In the genomic region with DNA sequence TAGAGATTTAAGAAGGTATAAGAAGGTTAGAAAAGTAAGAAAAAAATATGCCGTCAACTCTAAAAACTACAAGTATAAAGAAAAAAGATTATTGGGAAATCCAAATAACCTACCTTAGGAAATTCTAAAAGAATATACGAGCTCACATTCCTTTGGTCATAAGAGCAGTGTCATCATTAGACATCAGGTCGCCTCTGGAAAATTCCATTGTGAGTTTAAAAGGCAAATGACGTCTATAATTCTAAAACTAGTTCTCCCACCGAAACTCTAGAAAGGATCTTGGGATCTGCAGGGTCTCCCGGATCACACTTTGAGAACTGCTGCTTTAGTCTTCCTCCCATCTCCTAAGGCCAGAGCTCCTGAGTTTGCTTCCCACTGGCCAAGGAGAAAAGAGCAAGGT, we compare ENCODE assay signal across 8 cellular contexts. TPM values are rescaled to one million over a fixed set of nuclear protein-coding genes. Genes with fewer than 3 reads are reported as not detected.
A peak's percentile ranks its signal among the peaks of the same experiment; 100 is the strongest.
DNase-seq lines count a peak whose midpoint lies in the region; ATAC-seq, FAIRE-seq and TF ChIP-seq lines count a peak whose summit lies in the region.

No MANE protein-coding gene starts in this region.

- peak overlapping the region; percentile 63 for H3K4me2 ChIP-seq in HepG2 (ENCODE audit: low read depth, low read length)

- ATAC-seq in activated CD8-positive, alpha-beta T cell treated with anti-CD3 and anti-CD28 coated beads, Interleukin-2, amount 10 ng/mL, durations not matched to agents 7 days and 5 days, result no peak
- ATAC-seq in HepG2 (no peak), omental fat pad (ENCODE audit: low FRiP score) (no peak), HG02852 (IDR thresholded peaks at IDR 0.05; ENCODE audit: unreplicated experiment) (no peak)

- H2AFZ ChIP-seq in HepG2 (ENCODE audit: low read length), result peak overlapping the region; percentile 42

- FAIRE-seq in HepG2 (lab: Jason Lieb, UNC), result no peak

- peaks cover 17% of the 10 kb centered on the region for H4K20me1 ChIP-seq in HepG2 (ENCODE audit: insufficient read depth, low read length)

- H3K4me1 Mint-ChIP-seq in activated naive CD4-positive, alpha-beta T cell treated with anti-CD3 and anti-CD28 coated beads, Interleukin-2, amount 50 U/mL, for 24 hours, result peaks cover 39% of the 10 kb centered on the region
- peaks cover 33% of the 10 kb centered on the region for H3K4me1 Mint-ChIP-seq in activated CD8-positive, alpha-beta T cell treated with anti-CD3 and anti-CD28 coated beads, Interleukin-2, amount 10 ng/mL, durations not matched to agents 7 days and 5 days (ENCODE audit: low read depth)

- CTCF ChIA-PET in activated CD8-positive, alpha-beta T cell treated with anti-CD3 and anti-CD28 coated beads, Interleukin-2, amount 10 ng/mL, durations not matched to agents 7 days and 5 days (lab: Charles Lee), result interaction anchor here (1.0 to 9.0 kb wide), 13 partner anchors 11 to 272 kb away, joined by 3 to 106 read pairs (median 4); a partner anchor contains a TSS
- CTCF ChIA-PET in HepG2 (lab: Yijun Ruan, JAX; ENCODE audit: low intra/inter-chr PET ratio, low total read pairs), result interaction anchor here (2.0 kb wide), 1 partner anchor 119 kb away, joined by 27 read pairs; no protein-coding TSS in a partner anchor

- intact Hi-C loops in HepG2 (cut with micrococcal nuclease; ENCODE audit: unreplicated experiment), result loop anchor here (1.0 to 10.0 kb wide), 2 partner anchors 120 to 1938 kb away; no protein-coding TSS in a partner anchor

- H3K27ac Mint-ChIP-seq in activated naive CD4-positive, alpha-beta T cell treated with anti-CD3 and anti-CD28 coated beads, Interleukin-2, amount 50 U/mL, for 24 hours, result peak overlapping the region; percentile 98
- peak overlapping the region; percentile 98 for H3K27ac Mint-ChIP-seq in activated CD8-positive, alpha-beta T cell treated with anti-CD3 and anti-CD28 coated beads, Interleukin-2, amount 10 ng/mL, durations not matched to agents 7 days and 5 days

- H3K9me3 ChIP-seq in HepG2 (ENCODE audit: low read length) (no peaks in the 10 kb centered on the region), tibial nerve (no peaks in the 10 kb centered on the region)

- WGBS in HepG2 (ENCODE audit: low lambda C conversion rate), result 12% methylated on average over 5 of the region's 6 CpGs
- 38 to 58% methylated on average over 6 of the region's 6 CpGs for WGBS in tibial nerve, 2 donors

- peaks cover 31% of the 10 kb centered on the region for H3K79me2 ChIP-seq in HepG2 (ENCODE audit: insufficient read depth, low read length)

- H3K9me3 Mint-ChIP-seq in activated naive CD4-positive, alpha-beta T cell treated with anti-CD3 and anti-CD28 coated beads, Interleukin-2, amount 50 U/mL, for 24 hours, result no peaks in the 10 kb centered on the region
- H3K9me3 Mint-ChIP-seq in activated CD8-positive, alpha-beta T cell treated with anti-CD3 and anti-CD28 coated beads, Interleukin-2, amount 10 ng/mL, durations not matched to agents 7 days and 5 days (ENCODE audit: insufficient read depth), result no peaks in the 10 kb centered on the region

- no TSS peak for BruUV-seq in HepG2 (replicated peaks; lab: Mats Ljungman, UMichigan)

- H3K27me3 ChIP-seq in HepG2 (ENCODE audit: control insufficient read depth in 1 of 2, insufficient read depth in 2 of 2, low read length in 2 of 2), result no peaks in the 10 kb centered on the region; a peak in 1 of 5 replicates
- no peaks in the 10 kb centered on the region for H3K27me3 ChIP-seq in tibial nerve

- H3K27me3 Mint-ChIP-seq in activated naive CD4-positive, alpha-beta T cell treated with anti-CD3 and anti-CD28 coated beads, Interleukin-2, amount 50 U/mL, for 24 hours, result no peaks in the 10 kb centered on the region
- no peaks in the 10 kb centered on the region for H3K27me3 Mint-ChIP-seq in activated CD8-positive, alpha-beta T cell treated with anti-CD3 and anti-CD28 coated beads, Interleukin-2, amount 10 ng/mL, durations not matched to agents 7 days and 5 days (ENCODE audit: low read depth)

- no peak for TF ChIP-seq CTCF in HepG2 (CRISPR knock-in tag; IDR thresholded peaks at IDR 0.05)
- TF ChIP-seq CTCF in tibial nerve (IDR thresholded peaks at IDR 0.05), result no peak
- TF ChIP-seq CTCF in omental fat pad (IDR thresholded peaks at IDR 0.05), result no peak

- H3K4me1 ChIP-seq in HepG2 (ENCODE audit: insufficient read depth, low read length), result peaks cover 28% of the 10 kb centered on the region
- H3K4me1 ChIP-seq in tibial nerve, result peaks cover 0 to 9% (median 0%) of the 10 kb centered on the region in 4 donors

- POLR2A ChIA-PET in activated CD8-positive, alpha-beta T cell treated with anti-CD3 and anti-CD28 coated beads, Interleukin-2, amount 10 ng/mL, durations not matched to agents 7 days and 5 days (lab: Charles Lee), result interaction anchor here (0.6 to 3.0 kb wide), 40 partner anchors 8 to 272 kb away, joined by 3 to 61 read pairs (median 4); a partner anchor contains a TSS
- POLR2A ChIA-PET in HepG2 (lab: Yijun Ruan, JAX), result interaction anchor here (0.6 to 4.7 kb wide), 28 partner anchors 12 to 272 kb away, joined by 3 to 91 read pairs (median 6); a partner anchor contains a TSS

- H3K9ac ChIP-seq in HepG2 (ENCODE audit: insufficient read depth, low read depth, low read length), result peak overlapping the region; percentile 79

- TF ChIP-seq RAD21 in HepG2 (CRISPR knock-in tag; IDR thresholded peaks at IDR 0.05), result no peak

- H3K36me3 Mint-ChIP-seq in activated naive CD4-positive, alpha-beta T cell treated with anti-CD3 and anti-CD28 coated beads, Interleukin-2, amount 50 U/mL, for 24 hours, result peaks cover 19% of the 10 kb centered on the region
- H3K36me3 Mint-ChIP-seq in activated CD8-positive, alpha-beta T cell treated with anti-CD3 and anti-CD28 coated beads, Interleukin-2, amount 10 ng/mL, durations not matched to agents 7 days and 5 days (ENCODE audit: low read depth), result peaks cover 27% of the 10 kb centered on the region

- peak overlapping the region; percentile 96 for H3K4me3 Mint-ChIP-seq in activated naive CD4-positive, alpha-beta T cell treated with anti-CD3 and anti-CD28 coated beads, Interleukin-2, amount 50 U/mL, for 24 hours
- peak overlapping the region; percentile 86 for H3K4me3 Mint-ChIP-seq in activated CD8-positive, alpha-beta T cell treated with anti-CD3 and anti-CD28 coated beads, Interleukin-2, amount 10 ng/mL, durations not matched to agents 7 days and 5 days

- H3K36me3 ChIP-seq in HepG2 (replicated peaks in 1 of 2; ENCODE audit: control insufficient read depth in 1 of 2, insufficient read depth in 2 of 2, low read length in 2 of 2) (peaks cover 0 to 1% of the 10 kb centered on the region in 2 experiments; a peak in 2 of 5 replicates), tibial nerve (peaks cover 0 to 17% (median 0%) of the 10 kb centered on the region in 3 donors)

- in situ Hi-C loops in HepG2 (cut with HindIII; ENCODE audit: extremely low pct_ligation_motif_present, low pct_unique_long_range_greater_than_20kb), result loop anchor here (5.0 kb wide), 1 partner anchor 120 kb away; no protein-coding TSS in a partner anchor

- DNase-seq in activated naive CD4-positive, alpha-beta T cell (lab: John Stamatoyannopoulos, UW), result no peak
- no peak for DNase-seq in activated CD8-positive, alpha-beta T cell treated with anti-CD3 and anti-CD28 coated beads, Interleukin-2, amount 10 ng/mL, durations not matched to agents 7 days and 5 days
- DNase-seq in HepG2 (ENCODE audit: low spot score) (peak; percentile 58), tibial nerve (ENCODE audit: low spot score in 2 of 2) (no peak), omental fat pad (ENCODE audit: low spot score) (no peak), hypothalamus (lab: John Stamatoyannopoulos, UW) (no peak)

- no peak for TF ChIP-seq EP300 in HepG2 (IDR thresholded peaks at IDR 0.05; ENCODE audit: low read depth in 2 of 2, low read length in 2 of 2)
- no peak for TF ChIP-seq EP300 in HepG2 (CRISPR knock-in tag; IDR thresholded peaks at IDR 0.05; ENCODE audit: borderline replicate concordance)
- TF ChIP-seq EP300 in tibial nerve (IDR thresholded peaks at IDR 0.05), result no peak

- H3K4me3 ChIP-seq in HepG2 (replicated peaks in 1 of 3; ENCODE audit: insufficient read depth in 1 of 3, low read depth in 2 of 3, low read length in 3 of 3) (peak overlapping the region; percentile 63 to 68 (median 68)), tibial nerve (peak overlapping the region in 2 of 4 donors; percentile 12 to 72)

- TF ChIP-seq POLR2A in HepG2 (IDR thresholded peaks at IDR 0.05; ENCODE audit: insufficient read depth in 1 of 2, low read depth in 2 of 2, low read length in 2 of 2) (no peak), tibial nerve (IDR thresholded peaks at IDR 0.05) (no peak)

- H3K27ac ChIP-seq in HepG2 (ENCODE audit: extremely low read length, insufficient read depth, low read length) (peak overlapping the region; percentile 82), tibial nerve (peak overlapping the region in 3 of 4 donors; percentile 40 to 96 (median 72))

RNA-seq across cellular contexts. Expression of a gene that starts 0.5 kb away (rescaled TPM):
- total RNA-seq in activated CD8-positive, alpha-beta T cell treated with anti-CD3 and anti-CD28 coated beads, Interleukin-2, amount 10 ng/mL, durations not matched to agents 7 days and 5 days, result 10 to 100 TPM; 83.4 to 87.5 TPM
- total RNA-seq in HepG2 (2016; rRNA removed; fragmentation: Illumina TruSeq; extraction: Trizol) (216 and 237 TPM in 2 replicates), tibial nerve (1,000 to 10,000 TPM in 1 of 4 donors, 100 to 1,000 TPM in 3; 557 to 1,009 (median 639) TPM), omental fat pad (1,000 to 10,000 TPM; 1,071 to 2,815 (median 2,155) TPM)
- total RNA-seq in HepG2 (2016; cell fraction: cytosol; rRNA removed; fragmentation: Illumina TruSeq; extraction: Trizol; ENCODE audit: low read depth), result 71.5 and 78.9 TPM in 2 replicates
- total RNA-seq in HepG2 (2016; cell fraction: insoluble cytoplasmic fraction; rRNA removed; fragmentation: Illumina TruSeq; extraction: Trizol), result 224 and 242 TPM in 2 replicates
- total RNA-seq in HepG2 (2016; cell fraction: membrane; rRNA removed; fragmentation: Illumina TruSeq; extraction: Trizol), result 183 and 209 TPM in 2 replicates
- 221 and 242 TPM in 2 replicates for total RNA-seq in HepG2 (2016; cell fraction: nucleus; rRNA removed; fragmentation: Illumina TruSeq; extraction: Trizol)
- polyA plus RNA-seq in HepG2 (2011; rRNA removed), result 1,213 and 1,243 TPM in 2 replicates
- polyA plus RNA-seq in HepG2 (2011; cell fraction: cytosol; rRNA removed), result 501 and 788 TPM in 2 replicates
- 2,273 and 3,133 TPM in 2 replicates for polyA plus RNA-seq in HepG2 (2011; cell fraction: nucleus; rRNA removed)
- 931 and 961 TPM in 2 replicates for polyA plus RNA-seq in HepG2 (2012)
- polyA plus RNA-seq in HepG2 (2016; cell fraction: cytosol; fragmentation: Illumina TruSeq; extraction: Trizol; ENCODE audit: low read depth), result 82.9 and 86.6 TPM in 2 replicates
- polyA plus RNA-seq in HepG2 (2016; cell fraction: insoluble cytoplasmic fraction; fragmentation: Illumina TruSeq; extraction: Trizol; ENCODE audit: low read depth), result 238 and 267 TPM in 2 replicates
- polyA plus RNA-seq in HepG2 (2016; cell fraction: membrane; fragmentation: Illumina TruSeq; extraction: Trizol; ENCODE audit: low read depth), result 166 and 177 TPM in 2 replicates
- polyA plus RNA-seq in HepG2 (2016; cell fraction: nucleus; fragmentation: Illumina TruSeq; extraction: Trizol; ENCODE audit: insufficient read depth, low read depth), result 367 and 400 TPM in 2 replicates
- 38.8 and 128 TPM in 2 replicates for polyA minus RNA-seq in HepG2 (2011; rRNA and poly(A)+ RNA removed; ENCODE audit: low replicate concordance)
- 149 and 175 TPM in 2 replicates for polyA minus RNA-seq in HepG2 (2011; cell fraction: cytosol; rRNA and poly(A)+ RNA removed)
- 734 and 963 TPM in 2 replicates for polyA minus RNA-seq in HepG2 (2011; cell fraction: nucleus; rRNA and poly(A)+ RNA removed)

RNA-seq across cellular contexts. Expression of a gene that starts 39.4 kb away (rescaled TPM):
- 10 to 100 TPM; 23.5 to 29.0 TPM for total RNA-seq in activated CD8-positive, alpha-beta T cell treated with anti-CD3 and anti-CD28 coated beads, Interleukin-2, amount 10 ng/mL, durations not matched to agents 7 days and 5 days
- 35.1 and 36.9 TPM in 2 replicates for total RNA-seq in HepG2 (2016; rRNA removed; fragmentation: Illumina TruSeq; extraction: Trizol)
- 9.2 and 9.7 TPM in 2 replicates for total RNA-seq in HepG2 (2016; cell fraction: cytosol; rRNA removed; fragmentation: Illumina TruSeq; extraction: Trizol; ENCODE audit: low read depth)
- 34.3 and 34.8 TPM in 2 replicates for total RNA-seq in HepG2 (2016; cell fraction: insoluble cytoplasmic fraction; rRNA removed; fragmentation: Illumina TruSeq; extraction: Trizol)
- 9.3 and 11.4 TPM in 2 replicates for total RNA-seq in HepG2 (2016; cell fraction: membrane; rRNA removed; fragmentation: Illumina TruSeq; extraction: Trizol)
- 35.5 and 38.1 TPM in 2 replicates for total RNA-seq in HepG2 (2016; cell fraction: nucleus; rRNA removed; fragmentation: Illumina TruSeq; extraction: Trizol)
- polyA plus RNA-seq in HepG2 (2011; rRNA removed), result 28.7 and 33.3 TPM in 2 replicates
- polyA plus RNA-seq in HepG2 (2011; cell fraction: cytosol; rRNA removed), result 13.6 and 18.4 TPM in 2 replicates
- polyA plus RNA-seq in HepG2 (2011; cell fraction: nucleus; rRNA removed), result 46.5 and 58.9 TPM in 2 replicates
- polyA plus RNA-seq in HepG2 (2012), result 21.9 and 23.2 TPM in 2 replicates
- 3.1 and 3.8 TPM in 2 replicates for polyA plus RNA-seq in HepG2 (2016; cell fraction: cytosol; fragmentation: Illumina TruSeq; extraction: Trizol; ENCODE audit: low read depth)
- polyA plus RNA-seq in HepG2 (2016; cell fraction: insoluble cytoplasmic fraction; fragmentation: Illumina TruSeq; extraction: Trizol; ENCODE audit: low read depth), result 26.2 and 26.3 TPM in 2 replicates
- 5.8 and 5.9 TPM in 2 replicates for polyA plus RNA-seq in HepG2 (2016; cell fraction: membrane; fragmentation: Illumina TruSeq; extraction: Trizol; ENCODE audit: low read depth)
- 71.1 and 73.9 TPM in 2 replicates for polyA plus RNA-seq in HepG2 (2016; cell fraction: nucleus; fragmentation: Illumina TruSeq; extraction: Trizol; ENCODE audit: insufficient read depth, low read depth)
- polyA minus RNA-seq in HepG2 (2011; rRNA and poly(A)+ RNA removed; ENCODE audit: low replicate concordance), result 21.3 and 33.6 TPM in 2 replicates
- 14.2 and 15.7 TPM in 2 replicates for polyA minus RNA-seq in HepG2 (2011; cell fraction: cytosol; rRNA and poly(A)+ RNA removed)
- polyA minus RNA-seq in HepG2 (2011; cell fraction: nucleus; rRNA and poly(A)+ RNA removed), result 34.6 and 40.5 TPM in 2 replicates
- 10 to 100 TPM; 35.7 to 68.2 (median 43.1) TPM for total RNA-seq in tibial nerve
- total RNA-seq in omental fat pad, result 10 to 100 TPM; 39.0 to 65.3 (median 57.3) TPM
